In genomic region chrX:48569958-48570357, GRCh38 we compare ENCODE assay signal across 12 cellular contexts. TPM values are rescaled to one million over a fixed set of nuclear protein-coding genes. Genes with fewer than 3 reads are reported as not detected.
DNase-seq lines count a peak whose midpoint lies in the region; ATAC-seq, FAIRE-seq and TF ChIP-seq lines count a peak whose summit lies in the region.
"Had no signal": no experiment of that assay in that cellular context is flagged by ENCODE, and none has a peak within 500 bp of the region (broad histone marks: within the 10 kb centered on the region; RNA-seq: fewer than 3 reads in every experiment).

No MANE protein-coding gene starts in this region.

- peaks cover 5% of the 10 kb centered on the region for H3K4me1 Mint-ChIP-seq in activated T-helper 17 cell treated with anti-CD3 and anti-CD28 coated beads, Interleukin-2, amount 50 U/mL, for 72 hours
- H3K4me1 Mint-ChIP-seq in immature natural killer cell = peaks cover 8 to 9% of the 10 kb centered on the region in 2 donors

- H3K4me3 ChIP-seq in coronary artery = no peak overlapping the region

- no peaks in the 10 kb centered on the region for H3K27me3 Mint-ChIP-seq in activated T-helper 17 cell treated with anti-CD3 and anti-CD28 coated beads, Interleukin-2, amount 50 U/mL, for 72 hours
- peaks cover 11 to 13% (median 12%) of the 10 kb centered on the region in 3 donors for H3K27me3 Mint-ChIP-seq in immature natural killer cell (ENCODE audit: low read depth in 3 of 3)

- no peak overlapping the region for H3K4me3 Mint-ChIP-seq in activated T-helper 17 cell treated with anti-CD3 and anti-CD28 coated beads, Interleukin-2, amount 50 U/mL, for 72 hours
- H3K4me3 Mint-ChIP-seq in immature natural killer cell = no peak overlapping the region
- H3K4me3 Mint-ChIP-seq: CD14-positive monocyte had no signal

- H3K27ac Mint-ChIP-seq in activated T-helper 17 cell treated with anti-CD3 and anti-CD28 coated beads, Interleukin-2, amount 50 U/mL, for 72 hours = no peak overlapping the region
- no peak overlapping the region for H3K27ac Mint-ChIP-seq in immature natural killer cell

- DNase-seq in A172 (ENCODE audit: low spot score) (peak; percentile 39), GM18507 (ENCODE audit: extremely low spot score, insufficient read length, low read depth) (no peak), immature natural killer cell (no peak), NCI-H2029 treated with DMSO at 0.1 percent for 48 hours (lab: John Stamatoyannopoulos, UW) (no peak), coronary artery (ENCODE audit: low spot score) (no peak)
- DNase-seq: NCI-H446 treated with DMSO at 0.1 percent for 48 hours had no signal

- peak; percentile 79 for FAIRE-seq in GM18507 (lab: Jason Lieb, UNC)

- H3K27ac ChIP-seq in coronary artery = no peak overlapping the region
- H3K27ac ChIP-seq: HL-60, neutrophil had no signal

- H3K9me3 Mint-ChIP-seq in activated T-helper 17 cell treated with anti-CD3 and anti-CD28 coated beads, Interleukin-2, amount 50 U/mL, for 72 hours = no peaks in the 10 kb centered on the region
- H3K9me3 Mint-ChIP-seq in immature natural killer cell = no peaks in the 10 kb centered on the region

- H3K36me3 Mint-ChIP-seq in activated T-helper 17 cell treated with anti-CD3 and anti-CD28 coated beads, Interleukin-2, amount 50 U/mL, for 72 hours (ENCODE audit: low read depth) = peaks cover 13% of the 10 kb centered on the region
- peaks cover 0 to 3% (median 0%) of the 10 kb centered on the region in 3 donors for H3K36me3 Mint-ChIP-seq in immature natural killer cell

- TF ChIP-seq CTCF in coronary artery (IDR thresholded peaks at IDR 0.05) = no peak

- ATAC-seq in HG03378 (IDR thresholded peaks at IDR 0.05; ENCODE audit: unreplicated experiment) (peak; percentile 48), HG03097 (IDR thresholded peaks at IDR 0.05; ENCODE audit: low FRiP score, unreplicated experiment) (no peak)
- peak; percentile 75 for ATAC-seq in activated T-helper 17 cell treated with anti-CD3 and anti-CD28 coated beads, Interleukin-2, amount 50 U/mL, for 72 hours (replicated peaks)

RNA-seq across cellular contexts. Expression of gene RBM3, which starts 4.3 kb away (rescaled TPM):
- total RNA-seq in A172 (2014; rRNA removed; shearing (Covaris generic)) = 126 and 142 TPM in 2 replicates
- total RNA-seq in activated T-helper 17 cell treated with anti-CD3 and anti-CD28 coated beads, Interleukin-2, amount 50 U/mL, for 72 hours = 100 to 1,000 TPM; 176 to 335 TPM
- 100 to 1,000 TPM; 251 to 286 (median 252) TPM for polyA plus RNA-seq in immature natural killer cell

RNA-seq across cellular contexts. Expression of gene WDR13, which starts 27.3 kb away (rescaled TPM):
- 71.5 and 81.8 TPM in 2 replicates for total RNA-seq in A172 (2014; rRNA removed; shearing (Covaris generic))
- total RNA-seq in activated T-helper 17 cell treated with anti-CD3 and anti-CD28 coated beads, Interleukin-2, amount 50 U/mL, for 72 hours = 10 to 100 TPM; 45.6 to 74.0 TPM
- 10 to 100 TPM; 67.1 to 78.1 (median 75.4) TPM for polyA plus RNA-seq in immature natural killer cell

RNA-seq across cellular contexts. Expression of gene TBC1D25, which starts 30.4 kb away (rescaled TPM):
- 8.6 and 12.7 TPM in 2 replicates for total RNA-seq in A172 (2014; rRNA removed; shearing (Covaris generic))
- total RNA-seq in activated T-helper 17 cell treated with anti-CD3 and anti-CD28 coated beads, Interleukin-2, amount 50 U/mL, for 72 hours = 10 to 100 TPM; 19.4 to 25.4 TPM
- polyA plus RNA-seq in immature natural killer cell = 10 to 100 TPM; 20.0 to 34.9 (median 30.6) TPM

RNA-seq across cellular contexts. Expression of gene EBP, which starts 48.4 kb away (rescaled TPM):
- 92.6 and 143 TPM in 2 replicates for total RNA-seq in A172 (2014; rRNA removed; shearing (Covaris generic))
- total RNA-seq in activated T-helper 17 cell treated with anti-CD3 and anti-CD28 coated beads, Interleukin-2, amount 50 U/mL, for 72 hours = 100 to 1,000 TPM; 104 to 213 TPM
- polyA plus RNA-seq in immature natural killer cell = 100 to 1,000 TPM; 184 to 314 (median 233) TPM
